Comparison of ENCODE assay signal across 7 cellular contexts in the genomic region with DNA sequence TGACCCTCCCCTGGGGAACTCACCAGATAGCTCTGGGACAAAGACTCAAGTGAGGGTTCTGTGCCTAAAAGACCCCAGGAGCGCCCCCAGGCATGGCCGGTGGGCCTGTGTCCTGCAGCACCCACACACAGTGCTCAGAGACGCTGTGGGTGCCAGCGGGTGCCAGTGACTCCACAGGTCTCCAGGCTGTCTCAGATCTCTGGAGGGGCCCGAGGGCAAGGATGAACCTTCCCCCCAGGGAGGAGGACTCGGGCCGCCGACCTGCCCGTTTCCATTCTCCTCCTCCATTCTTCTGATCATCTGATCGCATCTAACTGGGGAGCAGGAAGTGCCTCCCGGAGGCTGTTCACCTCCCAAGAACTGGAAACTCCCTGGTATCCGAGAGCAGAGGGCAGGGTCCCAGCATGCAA. TPM values are rescaled to one million over a fixed set of nuclear protein-coding genes. Genes with fewer than 3 reads are reported as not detected.
DNase-seq lines count a peak whose midpoint lies in the region; ATAC-seq, FAIRE-seq and TF ChIP-seq lines count a peak whose summit lies in the region.

No MANE protein-coding gene starts in this region.

- POLR2A ChIA-PET in activated B cell treated with CpG ODN at 0.5 μM for 24 hours (lab: Charles Lee) = interaction anchor here (0.7 to 4.8 kb wide), 10 partner anchors 9 to 360 kb away, joined by 3 to 85 read pairs (median 8); no protein-coding TSS in a partner anchor

- peaks cover 39% of the 10 kb centered on the region for H3K4me1 ChIP-seq in keratinocyte (ENCODE audit: control insufficient read depth, extremely low read depth, insufficient read depth, low read length)
- peaks cover 0 to 62% (median 8%) of the 10 kb centered on the region in 12 donors for H3K4me1 ChIP-seq in heart left ventricle

- H3K9me1 ChIP-seq in keratinocyte (ENCODE audit: control insufficient read depth, extremely low read depth, insufficient read depth, low read length) = no peaks in the 10 kb centered on the region

- intact Hi-C loops in activated B cell treated with CpG ODN at 0.5 μM for 24 hours (cut with micrococcal nuclease) = loop anchor here (1.0 to 5.0 kb wide), 7 partner anchors 14 to 703 kb away; a partner anchor contains a TSS
- intact Hi-C loops in heart left ventricle (cut with DNase I) = no loop called here

- H3K4me3 Mint-ChIP-seq in activated B cell treated with CpG ODN at 0.5 μM for 24 hours = peak overlapping the region; percentile 88

- H3K36me3 ChIP-seq in keratinocyte (ENCODE audit: control insufficient read depth in 2 of 2, extremely low read depth in 1 of 2, insufficient read depth in 2 of 2, low read length in 2 of 2) = peaks cover 15 to 27% of the 10 kb centered on the region in 2 experiments
- peaks cover 0 to 28% (median 13%) of the 10 kb centered on the region in 9 donors for H3K36me3 ChIP-seq in heart left ventricle

- peak overlapping the region; percentile 99 for H3K9ac ChIP-seq in keratinocyte (ENCODE audit: control insufficient read depth, extremely low read depth, insufficient read depth, low read length)

- ATAC-seq in GM19025 (IDR thresholded peaks at IDR 0.05; ENCODE audit: low read depth, unreplicated experiment) (peak; percentile 27), HG02981 (IDR thresholded peaks at IDR 0.05; ENCODE audit: unreplicated experiment) (peak; percentile 35), activated B cell treated with CpG ODN at 0.5 μM for 24 hours (ENCODE audit: low read depth) (peak; percentile 38), heart left ventricle (no peak)

- TF ChIP-seq CTCF in activated B cell treated with CpG ODN at 0.5 μM for 24 hours (IDR thresholded peaks at IDR 0.05) (no peak), keratinocyte (optimal IDR thresholded peaks at IDR 0.05 in 1 of 3, IDR thresholded peaks at IDR 0.05 in 1 of 3, conservative IDR thresholded peaks at IDR 0.05 in 1 of 3; ENCODE audit: extremely low read depth in 1 of 3, insufficient read depth in 2 of 3, low read length in 3 of 3) (peak in 2 of 3 experiments; percentile 10 to 30), heart left ventricle (IDR thresholded peaks at IDR 0.05) (no peak)

- peaks cover 52% of the 10 kb centered on the region for H3K79me2 ChIP-seq in keratinocyte (ENCODE audit: control insufficient read depth, insufficient read depth, low read length)

- peak overlapping the region; percentile 73 for H3K4me2 ChIP-seq in keratinocyte (ENCODE audit: control insufficient read depth, extremely low read depth, insufficient read depth, low read depth, low read length)

- DNase-seq in activated B cell treated with CpG ODN at 0.5 μM for 24 hours = peak; percentile 55
- DNase-seq in keratinocyte (ENCODE audit: low read depth, low spot score) = no peak
- no peak for DNase-seq in cortex of kidney (lab: John Stamatoyannopoulos, UW)
- DNase-seq in heart left ventricle = no peak
- no peak for DNase-seq in occipital lobe (lab: John Stamatoyannopoulos, UW)

- CTCF ChIA-PET in activated B cell treated with CpG ODN at 0.5 μM for 24 hours (lab: Charles Lee) = interaction anchor here (0.6 to 5.0 kb wide), 8 partner anchors 10 to 132 kb away, joined by 3 to 26 read pairs (median 3); no protein-coding TSS in a partner anchor

- no peak overlapping the region for H2AFZ ChIP-seq in keratinocyte (ENCODE audit: control insufficient read depth, low read length)

- H4K20me1 ChIP-seq in keratinocyte (ENCODE audit: control insufficient read depth, extremely low read depth, insufficient read depth, low read length) = no peaks in the 10 kb centered on the region

- no peaks in the 10 kb centered on the region for H3K27me3 Mint-ChIP-seq in activated B cell treated with CpG ODN at 0.5 μM for 24 hours

- H3K9me3 Mint-ChIP-seq in activated B cell treated with CpG ODN at 0.5 μM for 24 hours = no peaks in the 10 kb centered on the region

- peak overlapping the region; percentile 98 for H3K27ac ChIP-seq in keratinocyte (ENCODE audit: control insufficient read depth, insufficient read depth, low read length)
- peak overlapping the region in 1 of 12 donors; percentile 79 for H3K27ac ChIP-seq in heart left ventricle

- dilution Hi-C loops in keratinocyte (cut with MboI; ENCODE audit: extremely low pct_ligation_motif_present, low sequenced_read_pairs) = no loop called here

- H3K4me3 ChIP-seq in keratinocyte (ENCODE audit: control insufficient read depth in 2 of 3, extremely low read depth in 1 of 3, insufficient read depth in 2 of 3, low read depth in 1 of 3, low read length in 3 of 3) = peak overlapping the region; percentile 61 to 96 (median 86)
- H3K4me3 ChIP-seq in heart left ventricle = peak overlapping the region in 5 of 12 donors; percentile 2 to 63 (median 38)

- H3K4me1 Mint-ChIP-seq in activated B cell treated with CpG ODN at 0.5 μM for 24 hours = peaks cover 40% of the 10 kb centered on the region

- peak; percentile 46 for FAIRE-seq in keratinocyte (lab: Jason Lieb, UNC)

- 38 to 49% (median 43%) methylated on average over 11 to 12 of the region's 12 CpGs for WGBS in heart left ventricle, 4 donors

- H3K9me3 ChIP-seq in keratinocyte (ENCODE audit: control insufficient read depth, low read depth, low read length) (no peaks in the 10 kb centered on the region), heart left ventricle (no peaks in the 10 kb centered on the region)

- peak overlapping the region; percentile 93 for H3K27ac Mint-ChIP-seq in activated B cell treated with CpG ODN at 0.5 μM for 24 hours

- H3K27me3 ChIP-seq in keratinocyte (ENCODE audit: control insufficient read depth, extremely low read depth, insufficient read depth, low read length) = no peaks in the 10 kb centered on the region
- H3K27me3 ChIP-seq in heart left ventricle = peaks cover 0 to 31% (median 20%) of the 10 kb centered on the region in 9 donors

- peaks cover 30% of the 10 kb centered on the region for H3K36me3 Mint-ChIP-seq in activated B cell treated with CpG ODN at 0.5 μM for 24 hours (ENCODE audit: low read depth)

- TF ChIP-seq POLR2A in heart left ventricle (IDR thresholded peaks at IDR 0.05) = no peak

RNA-seq across cellular contexts. Expression of a gene that starts 1.0 kb away (rescaled TPM):
- total RNA-seq in activated B cell treated with CpG ODN at 0.5 μM for 24 hours (137 and 152 TPM in 2 replicates), heart left ventricle (10 to 100 TPM in 1 of 9 donors, 1 to 10 TPM in 8; 1.2 to 10.3 (median 2.6) TPM), occipital lobe (1.7 TPM)
- polyA plus RNA-seq in keratinocyte (24.9 to 55.4 TPM (median 42.0 TPM) in 3 replicates), heart left ventricle (1 to 10 TPM in 1 of 2 donors, under 1 TPM in 1; 0.50 to 1.2 TPM)
- 7.8 TPM for polyA plus RNA-seq in keratinocyte (2011; ENCODE audit: low read depth)
- 11.9 and 24.8 TPM in 2 replicates for polyA plus RNA-seq in keratinocyte (2011; cell fraction: cytosol; rRNA removed)
- polyA plus RNA-seq in keratinocyte (2011; cell fraction: nucleus; rRNA removed) = 109 and 146 TPM in 2 replicates
- 16.9 and 79.9 TPM in 2 replicates for polyA plus RNA-seq in keratinocyte (2012; ENCODE audit: low replicate concordance)
- polyA minus RNA-seq in keratinocyte = 29.4 to 137 TPM (median 55.5 TPM) in 3 replicates
- polyA minus RNA-seq in keratinocyte (2011; cell fraction: cytosol; rRNA and poly(A)+ RNA removed) = 57.0 TPM
- polyA minus RNA-seq in keratinocyte (2011; cell fraction: nucleus; rRNA and poly(A)+ RNA removed) = 109 and 137 TPM in 2 replicates

RNA-seq across cellular contexts. Expression of a gene that starts 33.0 kb away (rescaled TPM):
- total RNA-seq in activated B cell treated with CpG ODN at 0.5 μM for 24 hours (58.6 and 66.7 TPM in 2 replicates), heart left ventricle (10 to 100 TPM; 33.5 to 49.5 (median 40.1) TPM), occipital lobe (42.4 TPM)
- polyA plus RNA-seq in keratinocyte (38.0 to 55.8 TPM (median 48.2 TPM) in 3 replicates), heart left ventricle (10 to 100 TPM; 34.5 to 36.0 TPM)
- 18.0 TPM for polyA plus RNA-seq in keratinocyte (2011; ENCODE audit: low read depth)
- polyA plus RNA-seq in keratinocyte (2011; cell fraction: cytosol; rRNA removed) = 40.3 and 41.4 TPM in 2 replicates
- 58.3 and 61.5 TPM in 2 replicates for polyA plus RNA-seq in keratinocyte (2011; cell fraction: nucleus; rRNA removed)
- polyA plus RNA-seq in keratinocyte (2012; ENCODE audit: low replicate concordance) = 33.3 and 56.3 TPM in 2 replicates
- 55.2 to 61.1 TPM (median 59.1 TPM) in 3 replicates for polyA minus RNA-seq in keratinocyte
- polyA minus RNA-seq in keratinocyte (2011; cell fraction: cytosol; rRNA and poly(A)+ RNA removed) = 64.1 TPM
- polyA minus RNA-seq in keratinocyte (2011; cell fraction: nucleus; rRNA and poly(A)+ RNA removed) = 35.8 and 45.1 TPM in 2 replicates

RNA-seq across cellular contexts. Expression of a gene that starts 33.0 kb away (rescaled TPM):
- total RNA-seq in activated B cell treated with CpG ODN at 0.5 μM for 24 hours (56.7 and 58.2 TPM in 2 replicates), heart left ventricle (10 to 100 TPM; 34.5 to 53.3 (median 40.5) TPM), occipital lobe (7.5 TPM)
- polyA plus RNA-seq in keratinocyte (15.3 to 22.0 TPM (median 20.2 TPM) in 3 replicates), heart left ventricle (10 to 100 TPM; 44.5 to 80.4 TPM)
- polyA plus RNA-seq in keratinocyte (2011; ENCODE audit: low read depth) = 13.8 TPM
- polyA plus RNA-seq in keratinocyte (2011; cell fraction: cytosol; rRNA removed) = 11.8 and 12.5 TPM in 2 replicates
- polyA plus RNA-seq in keratinocyte (2011; cell fraction: nucleus; rRNA removed) = 7.4 and 8.4 TPM in 2 replicates
- polyA plus RNA-seq in keratinocyte (2012; ENCODE audit: low replicate concordance) = 8.7 and 29.5 TPM in 2 replicates
- polyA minus RNA-seq in keratinocyte = 11.4 to 25.4 TPM (median 11.7 TPM) in 3 replicates
- polyA minus RNA-seq in keratinocyte (2011; cell fraction: cytosol; rRNA and poly(A)+ RNA removed) = 15.0 TPM
- 2.8 and 3.7 TPM in 2 replicates for polyA minus RNA-seq in keratinocyte (2011; cell fraction: nucleus; rRNA and poly(A)+ RNA removed)

RNA-seq across cellular contexts. Expression of a gene that starts 38.0 kb away (rescaled TPM):
- total RNA-seq in activated B cell treated with CpG ODN at 0.5 μM for 24 hours (0.13 TPM in 1 of 2 replicates, not detected in the other), heart left ventricle (1 to 10 TPM in 1 of 9 donors, under 1 TPM in 8; 0.29 to 2.3 (median 0.56) TPM), occipital lobe (not detected)
- polyA plus RNA-seq in keratinocyte (not detected in 3 replicates), heart left ventricle (under 1 TPM; 0.58 to 0.99 TPM)
- polyA plus RNA-seq in keratinocyte (2011; ENCODE audit: low read depth) = not detected
- polyA plus RNA-seq in keratinocyte (2011; cell fraction: cytosol; rRNA removed) = not detected in 2 replicates
- polyA plus RNA-seq in keratinocyte (2011; cell fraction: nucleus; rRNA removed) = not detected in 2 replicates
- not detected in 2 replicates for polyA plus RNA-seq in keratinocyte (2012; ENCODE audit: low replicate concordance)
- polyA minus RNA-seq in keratinocyte = not detected in 3 replicates
- not detected for polyA minus RNA-seq in keratinocyte (2011; cell fraction: cytosol; rRNA and poly(A)+ RNA removed)
- not detected in 2 replicates for polyA minus RNA-seq in keratinocyte (2011; cell fraction: nucleus; rRNA and poly(A)+ RNA removed)

RNA-seq across cellular contexts. Expression of a gene that starts 45.7 kb away (rescaled TPM):
- total RNA-seq in activated B cell treated with CpG ODN at 0.5 μM for 24 hours (not detected in 2 replicates), heart left ventricle (not detected), occipital lobe (not detected)
- polyA plus RNA-seq in keratinocyte (not detected in 3 replicates), heart left ventricle (not detected)
- not detected for polyA plus RNA-seq in keratinocyte (2011; ENCODE audit: low read depth)
- polyA plus RNA-seq in keratinocyte (2011; cell fraction: cytosol; rRNA removed) = not detected in 2 replicates
- polyA plus RNA-seq in keratinocyte (2011; cell fraction: nucleus; rRNA removed) = not detected in 2 replicates
- polyA plus RNA-seq in keratinocyte (2012; ENCODE audit: low replicate concordance) = not detected in 2 replicates
- not detected in 3 replicates for polyA minus RNA-seq in keratinocyte
- polyA minus RNA-seq in keratinocyte (2011; cell fraction: cytosol; rRNA and poly(A)+ RNA removed) = not detected
- not detected in 2 replicates for polyA minus RNA-seq in keratinocyte (2011; cell fraction: nucleus; rRNA and poly(A)+ RNA removed)

Comparison
In these comparisons a context has a peak if more than half of its experiments do, and no peak if none do; other contexts are left out.
1. ATAC-seq: peak in GM19025 (single experiment), HG02981 (single experiment) and activated B cell treated with CpG ODN at 0.5 μM for 24 hours (single experiment); none in heart left ventricle (0 of 4).
2. CTCF ChIP-seq: peak in keratinocyte (2 of 3); none in activated B cell treated with CpG ODN at 0.5 μM for 24 hours (single experiment) and heart left ventricle (0 of 12).
3. RNA of a gene that starts 1.0 kb away (total RNA-seq): 137 to 152 TPM in activated B cell treated with CpG ODN at 0.5 μM for 24 hours; 1.2 to 10.3 TPM in heart left ventricle and 1.7 TPM in occipital lobe (single experiment); every median in the first group is over 10 times any median in the second.